Comparison of ENCODE assay signal across 9 cellular contexts in genomic region chr19:6811906-6812305, GRCh38. TPM values are rescaled to one million over a fixed set of nuclear protein-coding genes. Genes with fewer than 3 reads are reported as not detected.
DNase-seq lines count a peak whose midpoint lies in the region; ATAC-seq and TF ChIP-seq lines count a peak whose summit lies in the region.
"Had no signal": no experiment of that assay in that cellular context is flagged by ENCODE, and none has a peak within 500 bp of the region (broad histone marks: within the 10 kb centered on the region; RNA-seq: fewer than 3 reads in every experiment).

No MANE protein-coding gene starts in this region.

- H3K4me1 Mint-ChIP-seq in T-helper 17 cell: peaks cover 39% of the 10 kb centered on the region

- H3K27ac Mint-ChIP-seq in T-helper 17 cell: peak overlapping the region; percentile 5

- H3K4me1 ChIP-seq in HEK293 (ENCODE audit: control insufficient read depth, insufficient read depth, low read length): no peaks in the 10 kb centered on the region
- no peaks in the 10 kb centered on the region for H3K4me1 ChIP-seq in tibial nerve
- no peaks in the 10 kb centered on the region for H3K4me1 ChIP-seq in right atrium auricular region

- no peak overlapping the region for H3K4me3 Mint-ChIP-seq in T-helper 17 cell
- H3K4me3 Mint-ChIP-seq: neural crest cell had no signal

- no peak for TF ChIP-seq POLR2A in tibial nerve (IDR thresholded peaks at IDR 0.05)

- peak; percentile 39 for ATAC-seq in T-helper 17 cell
- ATAC-seq in GM18511 (IDR thresholded peaks at IDR 0.05; ENCODE audit: unreplicated experiment): no peak

- H3K36me3 ChIP-seq in HEK293 (ENCODE audit: control insufficient read depth in 2 of 2, insufficient read depth in 1 of 2, low read length in 2 of 2) (no peaks in the 10 kb centered on the region), tibial nerve (no peaks in the 10 kb centered on the region), right atrium auricular region (no peaks in the 10 kb centered on the region)

- CTCF ChIA-PET in HEK293 (lab: Yijun Ruan, JAX): no interaction called here

- POLR2A ChIA-PET in HEK293 (lab: Yijun Ruan, JAX): interaction anchor here (0.6 kb wide), 1 partner anchor 786 kb away, joined by 6 read pairs; no protein-coding TSS in a partner anchor

- H3K27me3 ChIP-seq in tibial nerve (no peaks in the 10 kb centered on the region), right atrium auricular region (no peaks in the 10 kb centered on the region)

- TF ChIP-seq CTCF in AG09319 (IDR thresholded peaks at IDR 0.05; ENCODE audit: low read depth, low read length) (no peak), HEK293 (tag by site-specific recombination; IDR thresholded peaks at IDR 0.05) (no peak), tibial nerve (IDR thresholded peaks at IDR 0.05) (no peak), right atrium auricular region (IDR thresholded peaks at IDR 0.05) (no peak)

- H3K4me3 ChIP-seq in HEK293 (ENCODE audit: low read depth, low read length) (no peak overlapping the region), tibial nerve (no peak overlapping the region), right atrium auricular region (no peak overlapping the region)

- no peak for TF ChIP-seq EP300 in tibial nerve (IDR thresholded peaks at IDR 0.05)

- H3K27ac ChIP-seq in HEK293 (ENCODE audit: extremely low read depth, low read depth, low read length): no peak overlapping the region
- H3K27ac ChIP-seq in tibial nerve: no peak overlapping the region
- no peak overlapping the region for H3K27ac ChIP-seq in right atrium auricular region

- no peaks in the 10 kb centered on the region for H3K27me3 Mint-ChIP-seq in T-helper 17 cell

- WGBS in tibial nerve, 2 donors: 31 to 43% methylated on average over 2 of the region's 2 CpGs

- H3K9me3 ChIP-seq in HEK293 (ENCODE audit: control insufficient read depth, insufficient read depth, low read depth, low read length) (no peaks in the 10 kb centered on the region), T-helper 17 cell (ENCODE audit: control insufficient read depth, low read length, poor library complexity, severe bottlenecking) (no peaks in the 10 kb centered on the region), tibial nerve (peaks cover 0 to 26% (median 0%) of the 10 kb centered on the region in 4 donors), right atrium auricular region (peaks cover 0 to 8% of the 10 kb centered on the region in 2 donors)

- DNase-seq in AG09319 (ENCODE audit: extremely low read depth, low read depth): peak; percentile 16
- DNase-seq in T-helper 17 cell: no peak
- DNase-seq in hepatic stellate cell (ENCODE audit: low spot score): peak; percentile 28
- DNase-seq in tibial nerve (ENCODE audit: low spot score in 2 of 2): no peak
- DNase-seq in ureter (ENCODE audit: low spot score): no peak
- DNase-seq in right atrium auricular region (ENCODE audit: low spot score): no peak

- H3K36me3 Mint-ChIP-seq in T-helper 17 cell (ENCODE audit: low read depth): peaks cover 6% of the 10 kb centered on the region

TF ChIP-seq in HEK293, 187 proteins besides CTCF, POLR2A, EP300 and RAD21:
- TF ChIP-seq ZNF518A (tag by site-specific recombination; conservative IDR thresholded peaks at IDR 0.05; ENCODE audit: low read depth): peak; percentile 29
- no peak for TF ChIP-seq ZNF621 (tag by site-specific recombination; IDR thresholded peaks at IDR 0.05)
TF ChIP-seq in HEK293: peak in this region for 1.

RNA-seq across cellular contexts. Expression of gene VAV1, which starts 39.4 kb away (rescaled TPM):
- total RNA-seq in T-helper 17 cell: 10 to 100 TPM; 83.0 to 92.0 TPM
- total RNA-seq in tibial nerve: 10 to 100 TPM in 1 of 4 donors, 1 to 10 TPM in 3; 4.0 to 16.2 (median 5.8) TPM
- 12.1 TPM for total RNA-seq in ureter
- total RNA-seq in right atrium auricular region: 1 to 10 TPM in 1 of 2 donors, under 1 TPM in 1; 0.52 to 1.4 TPM
- total RNA-seq: neural crest cell had no signal

RNA-seq across cellular contexts. Expression of gene SH2D3A, which starts 44.7 kb away (rescaled TPM):
- total RNA-seq in T-helper 17 cell (10 to 100 TPM; 43.8 to 50.3 TPM), tibial nerve (1 to 10 TPM in 1 of 4 donors, under 1 TPM in 2, not detected in 1; 0.39 to 4.2 (median 0.44) TPM), ureter (68.7 TPM), right atrium auricular region (not detected)
- total RNA-seq: neural crest cell had no signal

Comparison
In these comparisons a context has a peak if more than half of its experiments do, and no peak if none do; other contexts are left out.
1. DNase-seq: peak in AG09319 (single experiment) and hepatic stellate cell (single experiment); none in T-helper 17 cell (0 of 3), tibial nerve (0 of 2), ureter (single experiment) and right atrium auricular region (single experiment).
2. RNA of gene SH2D3A, which starts 44.7 kb away (total RNA-seq): 68.7 TPM in ureter (single experiment) and 43.8 to 50.3 TPM in T-helper 17 cell; 0.39 to 4.2 TPM in tibial nerve and not detected in right atrium auricular region; every median in the first group is over 4 times any median in the second.